ENCODE assay signal across 8 cellular contexts in the genomic region with DNA sequence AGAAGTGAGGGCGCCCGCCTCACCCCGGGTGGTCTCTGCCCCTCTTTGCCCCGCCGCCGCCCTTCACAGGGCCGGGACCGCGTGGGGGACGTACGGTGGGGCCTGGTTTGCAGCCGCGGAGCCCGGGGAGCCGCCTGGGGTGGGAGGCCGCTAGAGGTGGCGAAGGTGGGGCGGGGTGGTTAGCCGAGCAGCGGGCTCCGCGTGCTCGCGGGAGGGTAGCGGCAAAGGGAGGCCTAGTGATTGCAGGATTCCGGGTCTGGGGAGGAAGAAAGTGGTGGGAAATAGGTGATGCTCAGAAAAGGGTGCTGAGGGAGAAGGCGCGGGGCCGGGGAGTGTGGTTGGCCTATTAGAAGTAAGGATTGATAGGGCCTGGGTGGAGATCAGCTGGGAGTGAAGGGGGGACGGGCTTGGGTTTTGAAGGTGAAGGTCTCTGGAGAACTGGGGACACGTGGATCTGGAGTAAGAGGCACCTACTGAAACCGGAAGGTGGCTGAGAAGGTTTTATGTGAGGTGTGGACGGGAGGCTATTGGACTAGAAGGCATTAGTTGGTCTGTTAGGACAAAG. TPM values are rescaled to one million over a fixed set of nuclear protein-coding genes. Genes with fewer than 3 reads are reported as not detected.
A peak's percentile ranks its signal among the peaks of the same experiment; 100 is the strongest.
DNase-seq lines count a peak whose midpoint lies in the region; ATAC-seq and TF ChIP-seq lines count a peak whose summit lies in the region.

No MANE protein-coding gene starts in this region.

- no peak for TF ChIP-seq RAD21 in SK-N-SH (IDR thresholded peaks at IDR 0.05; ENCODE audit: low read length)

- WGBS in SK-N-SH (ENCODE audit: low lambda C conversion rate): 2% methylated on average over 27 of the region's 33 CpGs

- H3K4me3 ChIP-seq in CD8-positive, alpha-beta memory T cell (ENCODE audit: low read length): peak overlapping the region; percentile 70
- H3K4me3 ChIP-seq in HUES48 (ENCODE audit: low read depth, low read length): peak overlapping the region; percentile 89
- H3K4me3 ChIP-seq in SK-N-SH (ENCODE audit: low read depth in 2 of 2, low read length in 1 of 2): peak overlapping the region; percentile 62 to 85
- peak overlapping the region; percentile 99 for H3K4me3 ChIP-seq in iPS-20b (ENCODE audit: low read length)

- H3F3A ChIP-seq in SK-N-SH (replicated peaks; ENCODE audit: insufficient read depth): peaks cover 13% of the 10 kb centered on the region

- no peak for TF ChIP-seq CTCF in SK-N-SH (IDR thresholded peaks at IDR 0.05)

- peak in 1 of 5 donors; percentile 66 for DNase-seq in CD8-positive, alpha-beta memory T cell
- DNase-seq in SK-N-SH: no peak
- peak; percentile 46 for DNase-seq in amniotic stem cell (lab: John Stamatoyannopoulos, UW)
- peak in 2 of 3 donors; percentile 14 to 39 for DNase-seq in stimulated activated CD4-positive, alpha-beta T cell treated with anti-CD3 and anti-CD28 coated beads, Interleukin-12 subunit alpha, Interleukin-12 subunit beta, amount 100 ng/mL, for 48 hours (ENCODE audit: low read depth in 2 of 3, low spot score in 1 of 3)
- no peak for DNase-seq in cortex of kidney (lab: John Stamatoyannopoulos, UW)

- no peaks in the 10 kb centered on the region for H3K27me3 ChIP-seq in CD8-positive, alpha-beta memory T cell (ENCODE audit: insufficient read depth, low read length, poor library complexity, severe bottlenecking)
- H3K27me3 ChIP-seq in HUES48 (ENCODE audit: control insufficient read depth, insufficient read depth, low read length) (no peaks in the 10 kb centered on the region), SK-N-SH (ENCODE audit: insufficient read depth) (no peaks in the 10 kb centered on the region), iPS-20b (ENCODE audit: insufficient read depth, low read length) (peaks cover 8% of the 10 kb centered on the region; the same call in 1 of the 2 replicates)

- H3K27ac Mint-ChIP-seq in CD8-positive, alpha-beta memory T cell: peak overlapping the region; percentile 43 to 99 (median 84)

- H3K4me1 Mint-ChIP-seq in CD8-positive, alpha-beta memory T cell: peaks cover 42 to 49% (median 47%) of the 10 kb centered on the region in 3 donors

- H3K9me2 ChIP-seq in SK-N-SH: no peaks in the 10 kb centered on the region

- POLR2A ChIA-PET in CD8-positive, alpha-beta memory T cell (lab: Charles Lee): interaction anchor here (0.6 kb wide), 1 partner anchor 1582 kb away, joined by 3 read pairs; no protein-coding TSS in a partner anchor
- POLR2A ChIA-PET in SK-N-SH (lab: Yijun Ruan, JAX): interaction anchor here (0.6 kb wide), 1 partner anchor 103 kb away, joined by 4 read pairs; no protein-coding TSS in a partner anchor

- peaks cover 7 to 9% of the 10 kb centered on the region in 2 donors for H3K27me3 Mint-ChIP-seq in CD8-positive, alpha-beta memory T cell

- peak; percentile 4 for ATAC-seq in GM21367 (IDR thresholded peaks at IDR 0.05; ENCODE audit: unreplicated experiment)

- H3K36me3 Mint-ChIP-seq in CD8-positive, alpha-beta memory T cell: peaks cover 0 to 10% (median 2%) of the 10 kb centered on the region in 3 donors

- no peak for TF ChIP-seq EP300 in SK-N-SH (IDR thresholded peaks at IDR 0.05; ENCODE audit: borderline replicate concordance in 1 of 2, low read depth in 1 of 2, low read length in 1 of 2)

- no peaks in the 10 kb centered on the region for H3K36me3 ChIP-seq in CD8-positive, alpha-beta memory T cell (ENCODE audit: insufficient read depth, low read length)
- H3K36me3 ChIP-seq in HUES48 (ENCODE audit: control insufficient read depth, insufficient read depth, low read length) (no peaks in the 10 kb centered on the region), SK-N-SH (replicated peaks in 1 of 2; ENCODE audit: control insufficient read depth in 1 of 2, insufficient read depth in 2 of 2, low read length in 1 of 2) (no peaks in the 10 kb centered on the region), iPS-20b (ENCODE audit: insufficient read depth, low read depth, low read length) (no peaks in the 10 kb centered on the region)

- H3K4me1 ChIP-seq in CD8-positive, alpha-beta memory T cell (ENCODE audit: insufficient read depth, low read length): peaks cover 23% of the 10 kb centered on the region
- H3K4me1 ChIP-seq in HUES48 (ENCODE audit: control insufficient read depth, insufficient read depth, low read length) (peaks cover 14% of the 10 kb centered on the region), SK-N-SH (ENCODE audit: control insufficient read depth in 1 of 2, insufficient read depth in 2 of 2, low read depth in 1 of 2, low read length in 1 of 2) (peaks cover 3 to 11% of the 10 kb centered on the region in 2 experiments; a peak in 2 of 4 replicates), iPS-20b (ENCODE audit: insufficient read depth, low read length) (peaks cover 11% of the 10 kb centered on the region)

- peaks cover 51% of the 10 kb centered on the region for H3K79me2 ChIP-seq in SK-N-SH (ENCODE audit: insufficient read depth)

- peak overlapping the region; percentile 83 to 98 (median 93) for H3K4me3 Mint-ChIP-seq in CD8-positive, alpha-beta memory T cell

- peaks cover 44% of the 10 kb centered on the region for H4K20me1 ChIP-seq in SK-N-SH (ENCODE audit: insufficient read depth)

- H3K9me3 Mint-ChIP-seq in CD8-positive, alpha-beta memory T cell: peaks cover 0 to 1% (median 0%) of the 10 kb centered on the region in 5 donors

- CTCF ChIA-PET in CD8-positive, alpha-beta memory T cell (lab: Charles Lee): no interaction called here
- CTCF ChIA-PET in SK-N-SH (lab: Yijun Ruan, JAX): interaction anchor here (1.5 to 1.6 kb wide), 2 partner anchors 18 to 334 kb away, joined by 3 to 6 read pairs; no protein-coding TSS in a partner anchor

- peak overlapping the region; percentile 80 for H3K4me2 ChIP-seq in SK-N-SH

- H3K27ac ChIP-seq in CD8-positive, alpha-beta memory T cell (ENCODE audit: low read depth, low read length): peak overlapping the region; percentile 61
- peak overlapping the region; percentile 88 for H3K27ac ChIP-seq in HUES48 (ENCODE audit: low read depth, low read length)
- peak overlapping the region; percentile 56 to 63 for H3K27ac ChIP-seq in SK-N-SH (ENCODE audit: low read depth in 2 of 2, low read length in 1 of 2)
- H3K27ac ChIP-seq in iPS-20b (ENCODE audit: low read length): no peak overlapping the region

- peak overlapping the region; percentile 69 for H2AFZ ChIP-seq in SK-N-SH (ENCODE audit: low read depth)

- H3K9me3 ChIP-seq in CD8-positive, alpha-beta memory T cell (ENCODE audit: low read length): no peaks in the 10 kb centered on the region
- H3K9me3 ChIP-seq in HUES48 (ENCODE audit: control insufficient read depth, insufficient read depth, low read length): no peaks in the 10 kb centered on the region
- H3K9me3 ChIP-seq in SK-N-SH: no peaks in the 10 kb centered on the region
- H3K9me3 ChIP-seq in iPS-20b (ENCODE audit: insufficient read depth, low read depth, low read length): no peaks in the 10 kb centered on the region

- H3K9ac ChIP-seq in HUES48 (ENCODE audit: low read depth, low read length): peak overlapping the region; percentile 68
- peak overlapping the region; percentile 85 for H3K9ac ChIP-seq in SK-N-SH
- H3K9ac ChIP-seq in iPS-20b (ENCODE audit: low read depth, low read length): peak overlapping the region; percentile 83

TF ChIP-seq in SK-N-SH, 30 proteins besides CTCF, POLR2A, EP300 and RAD21 (continues in another document):
- TF ChIP-seq GATA2 (CRISPR knock-in tag; IDR thresholded peaks at IDR 0.05): no peak
- TF ChIP-seq SMC3 (IDR thresholded peaks at IDR 0.05; ENCODE audit: low read depth, low read length): no peak
- TF ChIP-seq CHD2 (IDR thresholded peaks at IDR 0.05; ENCODE audit: low read length, partially characterized antibody): no peak
- no peak for TF ChIP-seq RFX5 (IDR thresholded peaks at IDR 0.05; ENCODE audit: low read length)
- TF ChIP-seq, protein P1, sequence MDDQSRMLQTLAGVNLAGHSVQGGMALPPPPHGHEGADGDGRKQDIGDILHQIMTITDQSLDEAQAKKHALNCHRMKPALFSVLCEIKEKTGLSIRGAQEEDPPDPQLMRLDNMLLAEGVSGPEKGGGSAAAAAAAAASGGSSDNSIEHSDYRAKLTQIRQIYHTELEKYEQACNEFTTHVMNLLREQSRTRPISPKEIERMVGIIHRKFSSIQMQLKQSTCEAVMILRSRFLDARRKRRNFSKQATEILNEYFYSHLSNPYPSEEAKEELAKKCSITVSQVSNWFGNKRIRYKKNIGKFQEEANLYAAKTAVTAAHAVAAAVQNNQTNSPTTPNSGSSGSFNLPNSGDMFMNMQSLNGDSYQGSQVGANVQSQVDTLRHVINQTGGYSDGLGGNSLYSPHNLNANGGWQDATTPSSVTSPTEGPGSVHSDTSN (IDR thresholded peaks at IDR 0.05): no peak
- TF ChIP-seq, protein P2, sequence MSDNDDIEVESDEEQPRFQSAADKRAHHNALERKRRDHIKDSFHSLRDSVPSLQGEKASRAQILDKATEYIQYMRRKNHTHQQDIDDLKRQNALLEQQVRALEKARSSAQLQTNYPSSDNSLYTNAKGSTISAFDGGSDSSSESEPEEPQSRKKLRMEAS (IDR thresholded peaks at IDR 0.05; ENCODE audit: low read depth): peak; percentile 22; the same call in 1 of the 2 replicates

RNA-seq across cellular contexts. Expression of a gene that starts 0.6 kb away (rescaled TPM):
- total RNA-seq in CD8-positive, alpha-beta memory T cell: 10 to 100 TPM; 44.9 to 48.3 TPM
- polyA plus RNA-seq in CD8-positive, alpha-beta memory T cell: 11.1 TPM
- 29.0 and 38.8 TPM in 2 replicates for polyA plus RNA-seq in SK-N-SH (2012; rRNA removed)
- polyA plus RNA-seq in SK-N-SH (2012; cell fraction: cytosol; rRNA removed): 38.7 and 39.3 TPM in 2 replicates
- 17.8 and 38.1 TPM in 2 replicates for polyA plus RNA-seq in SK-N-SH (2012; cell fraction: nucleus; rRNA removed)

Comparison
In these comparisons a context has a peak if more than half of its experiments do, and no peak if none do; other contexts are left out.
1. DNase-seq: peak in amniotic stem cell (single experiment) and stimulated activated CD4-positive, alpha-beta T cell treated with anti-CD3 and anti-CD28 coated beads, Interleukin-12 subunit alpha, Interleukin-12 subunit beta, amount 100 ng/mL, for 48 hours (2 of 3); none in SK-N-SH (single experiment) and cortex of kidney (single experiment).
2. Peak in every context shown above with its lines, with median percentiles within 50 percentile points of each other: H3K4me3 ChIP-seq and H3K9ac ChIP-seq.